Comparison of ENCODE assay signal across 8 cellular contexts in genomic region chr1:162069334-162070093, GRCh38. TPM values are rescaled to one million over a fixed set of nuclear protein-coding genes. Genes with fewer than 3 reads are reported as not detected.
DNase-seq lines count a peak whose midpoint lies in the region; ATAC-seq and TF ChIP-seq lines count a peak whose summit lies in the region.

TSS of gene NOS1AP (plus strand) at chr1:162069691. CDS start at chr1:162070178, 487 bp downstream.

- peak; percentile 49 for DNase-seq in CMK (ENCODE audit: low read depth)
- peak; percentile 95 for DNase-seq in GM20000 (ENCODE audit: low spot score)
- DNase-seq in HL-60 (ENCODE audit: low read depth in 1 of 2, low spot score in 1 of 2) = peak; percentile 28 to 70
- DNase-seq in activated T-cell treated with anti-CD3 and anti-CD28 coated beads for 48 hours (ENCODE audit: low read depth) = peak; percentile 82
- peak; percentile 92 for DNase-seq in esophagus muscularis mucosa (ENCODE audit: extremely low spot score)
- peak; percentile 54 for DNase-seq in naive B cell
- peak; percentile 65 to 84 for DNase-seq in stimulated activated effector memory CD8-positive, alpha-beta T cell treated with anti-CD3 and anti-CD28 coated beads, Interleukin-12 subunit alpha, Interleukin-12 subunit beta, amount 100 ng/mL, for 72 hours (ENCODE audit: low spot score in 2 of 2)

- H3K9ac ChIP-seq in OCI-LY1 (ENCODE audit: low read length) = peak within 1 kb of the TSS; percentile 56

- H3K36me3 ChIP-seq in OCI-LY1 (ENCODE audit: insufficient read depth, low read length) (no peaks in the 10 kb centered on the region), esophagus muscularis mucosa (no peaks in the 10 kb centered on the region)

- peaks cover 39% of the 10 kb centered on the region for H3K27me3 ChIP-seq in HL-60 (ENCODE audit: insufficient read depth, poor library complexity, severe bottlenecking)
- H3K27me3 ChIP-seq in OCI-LY1 (ENCODE audit: insufficient read depth, low read length) = no peaks in the 10 kb centered on the region
- peaks cover 0 to 37% (median 0%) of the 10 kb centered on the region in 4 donors for H3K27me3 ChIP-seq in esophagus muscularis mucosa

- WGBS in esophagus muscularis mucosa = under 1% methylated on average over 18 of the region's 95 CpGs

- H3K27ac ChIP-seq in HL-60 (replicated peaks) = no peak within 1 kb of the TSS
- no peak within 1 kb of the TSS for H3K27ac ChIP-seq in OCI-LY1 (ENCODE audit: low read depth, low read length, poor library complexity, severe bottlenecking)
- H3K27ac ChIP-seq in esophagus muscularis mucosa (replicated peaks in 1 of 4) = peak within 1 kb of the TSS; percentile 49 to 71 (median 62)

- TF ChIP-seq EP300 in esophagus muscularis mucosa (IDR thresholded peaks at IDR 0.05) = no peak

- peak within 1 kb of the TSS; percentile 84 for H3K4me2 ChIP-seq in OCI-LY1 (ENCODE audit: low read length)

- peak within 1 kb of the TSS; percentile 78 to 93 (median 86) for H3K4me3 Mint-ChIP-seq in naive B cell
- H3K4me3 Mint-ChIP-seq in stimulated activated effector memory CD8-positive, alpha-beta T cell treated with anti-CD3 and anti-CD28 coated beads, Interleukin-12 subunit alpha, Interleukin-12 subunit beta, amount 100 ng/mL, for 72 hours = peak within 1 kb of the TSS; percentile 73

- ATAC-seq in naive B cell (ENCODE audit: low read depth in 2 of 2) = peak; percentile 95 to 96
- ATAC-seq in stimulated activated effector memory CD8-positive, alpha-beta T cell treated with anti-CD3 and anti-CD28 coated beads, Interleukin-12 subunit alpha, Interleukin-12 subunit beta, amount 100 ng/mL, for 72 hours = peak; percentile 98

- H3K9me3 Mint-ChIP-seq in naive B cell = peaks cover 0 to 2% (median 0%) of the 10 kb centered on the region in 7 donors
- H3K9me3 Mint-ChIP-seq in stimulated activated effector memory CD8-positive, alpha-beta T cell treated with anti-CD3 and anti-CD28 coated beads, Interleukin-12 subunit alpha, Interleukin-12 subunit beta, amount 100 ng/mL, for 72 hours = no peaks in the 10 kb centered on the region

- peak within 1 kb of the TSS in 3 of 6 donors; percentile 29 to 91 (median 37) for H3K27ac Mint-ChIP-seq in naive B cell
- no peak within 1 kb of the TSS for H3K27ac Mint-ChIP-seq in stimulated activated effector memory CD8-positive, alpha-beta T cell treated with anti-CD3 and anti-CD28 coated beads, Interleukin-12 subunit alpha, Interleukin-12 subunit beta, amount 100 ng/mL, for 72 hours

- peaks cover 54 to 70% (median 65%) of the 10 kb centered on the region in 3 donors for H3K27me3 Mint-ChIP-seq in naive B cell

- H3K9me3 ChIP-seq in OCI-LY1 (ENCODE audit: low read length) (no peaks in the 10 kb centered on the region), esophagus muscularis mucosa (no peaks in the 10 kb centered on the region)

- peak within 1 kb of the TSS; percentile 84 for H2AFZ ChIP-seq in OCI-LY1 (ENCODE audit: low read length)

- H3K4me3 ChIP-seq in HL-60 (replicated peaks; ENCODE audit: insufficient read depth, low read length) = peak within 1 kb of the TSS; percentile 55
- H3K4me3 ChIP-seq in OCI-LY1 (ENCODE audit: low read depth, low read length, poor library complexity, severe bottlenecking) = peak within 1 kb of the TSS; percentile 66
- H3K4me3 ChIP-seq in esophagus muscularis mucosa = peak within 1 kb of the TSS; percentile 73 to 93 (median 85)

- H4K20me1 ChIP-seq in OCI-LY1 (ENCODE audit: insufficient read depth, low read length) = no peaks in the 10 kb centered on the region

- TF ChIP-seq CTCF in GM20000 (IDR thresholded peaks at IDR 0.05; ENCODE audit: extremely low read depth, missing control alignments) (no peak), HL-60 (IDR thresholded peaks at IDR 0.05; ENCODE audit: insufficient read depth, low read length) (no peak), OCI-LY1 (IDR thresholded peaks at IDR 0.05; ENCODE audit: low read length) (no peak), esophagus muscularis mucosa (IDR thresholded peaks at IDR 0.05) (no peak)

- TF ChIP-seq POLR2A in esophagus muscularis mucosa (IDR thresholded peaks at IDR 0.05; ENCODE audit: low read depth) = no peak

- intact Hi-C loops in esophagus muscularis mucosa (cut with DNase I) = no loop called here

- H3K36me3 Mint-ChIP-seq in naive B cell = no peaks in the 10 kb centered on the region
- H3K36me3 Mint-ChIP-seq in stimulated activated effector memory CD8-positive, alpha-beta T cell treated with anti-CD3 and anti-CD28 coated beads, Interleukin-12 subunit alpha, Interleukin-12 subunit beta, amount 100 ng/mL, for 72 hours = no peaks in the 10 kb centered on the region

- H3K4me1 ChIP-seq in OCI-LY1 (ENCODE audit: insufficient read depth, low read length, severe bottlenecking) = peaks cover 16% of the 10 kb centered on the region
- peaks cover 21 to 27% (median 24%) of the 10 kb centered on the region in 4 donors for H3K4me1 ChIP-seq in esophagus muscularis mucosa

- H3K9me2 ChIP-seq in OCI-LY1 (ENCODE audit: low read depth, low read length) = no peaks in the 10 kb centered on the region

- H3F3A ChIP-seq in OCI-LY1 (ENCODE audit: insufficient read depth, low read length) = no peaks in the 10 kb centered on the region

- H3K79me2 ChIP-seq in OCI-LY1 (ENCODE audit: insufficient read depth, low read length) = no peaks in the 10 kb centered on the region

- H3K4me1 Mint-ChIP-seq in naive B cell = peaks cover 6 to 13% (median 12%) of the 10 kb centered on the region in 3 donors
- H3K4me1 Mint-ChIP-seq in stimulated activated effector memory CD8-positive, alpha-beta T cell treated with anti-CD3 and anti-CD28 coated beads, Interleukin-12 subunit alpha, Interleukin-12 subunit beta, amount 100 ng/mL, for 72 hours = peaks cover 5% of the 10 kb centered on the region

RNA-seq across cellular contexts. Expression of gene NOS1AP, which starts in this region (rescaled TPM):
- 1 to 10 TPM in 3 of 4 donors, under 1 TPM in 1; 0.99 to 9.0 (median 4.0) TPM for total RNA-seq in esophagus muscularis mucosa
- polyA plus RNA-seq in naive B cell (ENCODE audit: low read depth in 6 of 6) = not detected

Comparison
In these comparisons a context has a peak if more than half of its experiments do, and no peak if none do; other contexts are left out.
1. Peak in DNase-seq and ATAC-seq in naive B cell; RNA of the gene not detected or under 1 TPM.
2. H3K27ac ChIP-seq: peak in esophagus muscularis mucosa (4 of 4); none in HL-60 (single experiment) and OCI-LY1 (single experiment).
3. Peak in every context shown above with its lines, with median percentiles within 50 percentile points of each other: DNase-seq and H3K4me3 ChIP-seq.